Comparison of ENCODE assay signal across 8 cellular contexts in the genomic region with DNA sequence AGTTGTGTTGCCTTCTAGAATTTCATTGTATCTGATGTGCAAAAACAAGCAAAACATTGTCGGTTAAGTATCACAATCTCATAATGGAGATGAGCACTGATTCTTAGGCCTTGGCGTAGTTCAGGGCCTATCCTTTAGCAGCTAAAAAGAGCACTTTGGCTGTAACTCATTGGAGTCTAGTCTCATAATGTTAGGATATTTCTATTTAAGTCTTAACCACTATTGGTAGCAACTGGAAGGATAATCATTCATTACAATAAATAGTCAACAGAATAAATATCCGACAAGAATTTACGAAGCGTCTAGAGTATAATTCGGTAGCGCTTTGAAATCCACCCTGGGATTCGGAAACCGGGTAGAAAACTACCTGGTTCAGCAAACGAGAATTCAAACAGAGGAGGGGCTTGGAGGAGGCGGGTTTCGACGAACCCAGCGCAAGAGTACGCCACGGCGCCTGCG. TPM values are rescaled to one million over a fixed set of nuclear protein-coding genes. Genes with fewer than 3 reads are reported as not detected.
DNase-seq lines count a peak whose midpoint lies in the region; ATAC-seq, FAIRE-seq and TF ChIP-seq lines count a peak whose summit lies in the region.

No MANE protein-coding gene starts in this region.

- SMC1A ChIA-PET in GM12878 (lab: Charles Lee; ENCODE audit: uncharacterized antibody, unreplicated experiment) = interaction anchor here (1.4 to 3.7 kb wide), 3 partner anchors 14 to 51 kb away, joined by 5 to 11 read pairs (median 6); no protein-coding TSS in a partner anchor

- TSS peak; percentile 94 for BruUV-seq in GM12878 (replicated peaks; lab: Mats Ljungman, UMichigan)

- RAD21 ChIA-PET in GM12878 (lab: Charles Lee; ENCODE audit: unreplicated experiment) = interaction anchor here (1.4 kb wide), 1 partner anchor 47 kb away, joined by 3 read pairs; no protein-coding TSS in a partner anchor

- in situ Hi-C loops in GM12878 (cut with MboI) = no loop called here

- H3K79me2 ChIP-seq in GM12878 (ENCODE audit: control insufficient read depth, insufficient read depth, low read length) = peaks cover 43% of the 10 kb centered on the region

- H3K9me3 ChIP-seq in GM12878 (replicated peaks; ENCODE audit: control insufficient read depth, insufficient read depth, low read length) = no peaks in the 10 kb centered on the region
- no peaks in the 10 kb centered on the region for H3K9me3 ChIP-seq in iPS-20b (ENCODE audit: insufficient read depth, low read depth, low read length)
- no peaks in the 10 kb centered on the region for H3K9me3 ChIP-seq in small intestine (ENCODE audit: control insufficient read depth, low read depth)

- H3K4me3 ChIP-seq in GM12878 (peak overlapping the region; percentile 81), iPS-20b (ENCODE audit: low read length) (peak overlapping the region; percentile 87), small intestine (ENCODE audit: low read depth in 1 of 2, low read length in 2 of 2) (peak overlapping the region; percentile 65)

- H3K27me3 ChIP-seq in GM12878 (replicated peaks in 1 of 2; ENCODE audit: control insufficient read depth in 2 of 2, insufficient read depth in 2 of 2, low read length in 1 of 2) = no peaks in the 10 kb centered on the region
- H3K27me3 ChIP-seq in iPS-20b (ENCODE audit: insufficient read depth, low read length) = no peaks in the 10 kb centered on the region
- H3K27me3 ChIP-seq in small intestine (ENCODE audit: control insufficient read depth in 2 of 2, insufficient read depth in 2 of 2, low read length in 2 of 2) = no peaks in the 10 kb centered on the region

- peak; percentile 65 for ATAC-seq in GM19035 (IDR thresholded peaks at IDR 0.05; ENCODE audit: unreplicated experiment)
- peak; percentile 73 for ATAC-seq in HG03175 (IDR thresholded peaks at IDR 0.05; ENCODE audit: unreplicated experiment)
- peak; percentile 70 for ATAC-seq in GM12878

- H3K9ac ChIP-seq in GM12878 (ENCODE audit: control insufficient read depth, insufficient read depth, low read length) = peak overlapping the region; percentile 95
- H3K9ac ChIP-seq in iPS-20b (ENCODE audit: low read depth, low read length) = peak overlapping the region; percentile 91

- H4K20me1 ChIP-seq in GM12878 (ENCODE audit: control insufficient read depth, insufficient read depth) = no peaks in the 10 kb centered on the region

- peak overlapping the region; percentile 92 for H3K4me2 ChIP-seq in GM12878 (ENCODE audit: control insufficient read depth, insufficient read depth)

- no peak for TF ChIP-seq POLR2A in GM12878 (IDR thresholded peaks at IDR 0.05; ENCODE audit: low read depth, low read length)

- no peak for TF ChIP-seq EP300 in GM12878 (IDR thresholded peaks at IDR 0.05; ENCODE audit: borderline replicate concordance in 1 of 2, control insufficient read depth in 1 of 2, low read depth in 2 of 2, low read length in 2 of 2)

- under 1% methylated on average over 18 of the region's 18 CpGs for WGBS in GM12878 (ENCODE audit: insufficient coverage, insufficient replicate concordance, low lambda C conversion rate, missing lambda C conversion rate)
- 1 to 3% (median 2%) methylated on average over 18 of the region's 18 CpGs for WGBS in small intestine, 3 donors

- POLR2A ChIA-PET in GM12878 (lab: Charles Lee) = interaction anchor here (0.5 to 1.5 kb wide), 4 partner anchors 22 to 252 kb away, joined by 3 to 7 read pairs (median 4); no protein-coding TSS in a partner anchor

- peak overlapping the region; percentile 99 for H2AFZ ChIP-seq in GM12878 (ENCODE audit: control insufficient read depth, low read depth, low read length)

- no peak for TF ChIP-seq RAD21 in GM12878 (IDR thresholded peaks at IDR 0.05; ENCODE audit: insufficient read depth, low read depth, low read length)

- CTCF ChIA-PET in GM12878 (lab: Yijun Ruan, JAX) = interaction anchor here (1.2 to 1.6 kb wide), 2 partner anchors 9 to 40 kb away, joined by 3 to 5 read pairs; no protein-coding TSS in a partner anchor

- FAIRE-seq in GM12878 (lab: Jason Lieb, UNC) (peak; percentile 62), small intestine (lab: Jason Lieb, UNC) (no peak)

- DNase-seq in COR-L47 (lab: John Stamatoyannopoulos, UW) (peak; percentile 85), SW480 (ENCODE audit: low spot score) (peak; percentile 91), GM12878 (ENCODE audit: low read depth, low spot score) (no peak), small intestine (peak; percentile 91), HT-29 (ENCODE audit: low spot score) (no peak)

- TF ChIP-seq CTCF in GM12878 (IDR thresholded peaks at IDR 0.05 in 2 of 3, conservative IDR thresholded peaks at IDR 0.05 in 1 of 3; ENCODE audit: control insufficient read depth in 2 of 3, extremely low read depth in 1 of 3, insufficient read depth in 1 of 3, low read depth in 3 of 3, low read length in 3 of 3) = no peak

- H3K27ac ChIP-seq in GM12878 (ENCODE audit: control insufficient read depth, insufficient read depth) (peak overlapping the region; percentile 98), iPS-20b (ENCODE audit: low read length) (peak overlapping the region; percentile 97), small intestine (ENCODE audit: low read depth in 1 of 2, low read length in 1 of 2) (peak overlapping the region; percentile 84 to 98)

- H3K4me1 ChIP-seq in GM12878 (ENCODE audit: control insufficient read depth, insufficient read depth, low read length) (peaks cover 12% of the 10 kb centered on the region), iPS-20b (ENCODE audit: insufficient read depth, low read length) (peaks cover 9% of the 10 kb centered on the region; the same call in 1 of the 2 replicates), small intestine (ENCODE audit: control insufficient read depth in 2 of 2, insufficient read depth in 1 of 2, low read depth in 1 of 2, low read length in 1 of 2) (peaks cover 2 to 12% of the 10 kb centered on the region in 2 donors)

- H3K36me3 ChIP-seq in GM12878 (ENCODE audit: control insufficient read depth in 2 of 2, insufficient read depth in 2 of 2, low read length in 1 of 2) (peaks cover 0 to 5% of the 10 kb centered on the region in 2 experiments; a peak in 2 of 4 replicates), iPS-20b (ENCODE audit: insufficient read depth, low read depth, low read length) (no peaks in the 10 kb centered on the region), small intestine (ENCODE audit: control insufficient read depth in 2 of 2, insufficient read depth in 2 of 2, low read length in 2 of 2) (no peaks in the 10 kb centered on the region)

- intact Hi-C loops in GM12878 (cut with micrococcal nuclease; ENCODE audit: unreplicated experiment) = loop anchor here (2.0 kb wide), 3 partner anchors 49 to 201 kb away; partner anchors contain the start of gene PICALM

TF ChIP-seq in GM12878, 131 proteins besides CTCF, POLR2A, EP300 and RAD21 (continues in another document):
- TF ChIP-seq MTA3 (IDR thresholded peaks at IDR 0.05; ENCODE audit: borderline replicate concordance, low read length) = 0 out of 2 replicates have a peak, but pooled peaks have one; percentile 13
- no peak for TF ChIP-seq CBX3 (IDR thresholded peaks at IDR 0.05; ENCODE audit: borderline replicate concordance, low read depth)
- no peak for TF ChIP-seq SP1 (IDR thresholded peaks at IDR 0.05; ENCODE audit: low read depth, low read length)
- peak; percentile 38; the same call in 1 of the 2 replicates for TF ChIP-seq ZSCAN29 (IDR thresholded peaks at IDR 0.05)
- TF ChIP-seq ETV6 (conservative IDR thresholded peaks at IDR 0.05 in 1 of 2, IDR thresholded peaks at IDR 0.05 in 1 of 2; ENCODE audit: borderline replicate concordance in 1 of 2, low read depth in 1 of 2) = 0 out of 4 replicates have a peak, but pooled peaks of 1 of the 2 experiments have one; percentile 4
- no peak for TF ChIP-seq CHD1 (IDR thresholded peaks at IDR 0.05; ENCODE audit: low read depth, low read length)

RNA-seq across cellular contexts. Expression of gene EED, which starts 0.5 kb away (rescaled TPM):
- 146 and 159 TPM in 2 replicates for total RNA-seq in GM12878 (2013; cell fraction: nucleolus; rRNA removed)
- total RNA-seq in GM12878 (2014; rRNA removed) (41.5 and 53.4 TPM in 2 replicates), GM12878 (2014; rRNA removed; fragmentation: Illumina TruSeq; extraction: Trizol) (58.8 and 60.4 TPM in 2 replicates), GM12878 (2021) (46.3 and 53.1 TPM in 2 replicates)
- polyA plus RNA-seq in GM12878 (2011; ENCODE audit: low read depth) = 39.3 TPM
- polyA plus RNA-seq in GM12878 (2011; rRNA removed) (85.6 and 113 TPM in 2 replicates), GM12878 (2014; fragmentation: Illumina TruSeq; extraction: Trizol) (51.1 and 61.8 TPM in 2 replicates), GM12878 (2014; fragmentation: Nextera tagmentation; extraction: Ambion mirVana) (100 to 1,000 TPM; 101 to 140 TPM), GM12878 (2014; rRNA removed) (41.4 and 49.5 TPM in 2 replicates), GM12878 (2016; fragmentation: Nextera tagmentation; extraction: Ambion mirVana) (100 to 1,000 TPM in 1 of 2 experiments, 10 to 100 TPM in 1; 95.1 to 105 TPM), small intestine (10 to 100 TPM; 13.5 to 15.3 (median 14.5) TPM)
- polyA plus RNA-seq in GM12878 (2011; cell fraction: cytosol; rRNA removed) = 25.9 and 27.1 TPM in 2 replicates
- 50.5 and 65.2 TPM in 2 replicates for polyA plus RNA-seq in GM12878 (2011; cell fraction: nucleus; rRNA removed)
- 57.2 and 62.0 TPM in 2 replicates for polyA plus RNA-seq in GM12878 (2012)
- 34.6 and 51.6 TPM in 2 replicates for polyA minus RNA-seq in GM12878 (2011; rRNA and poly(A)+ RNA removed)
- 17.0 and 27.9 TPM in 2 replicates for polyA minus RNA-seq in GM12878 (2011; cell fraction: cytosol; rRNA and poly(A)+ RNA removed)
- 42.0 and 76.3 TPM in 2 replicates for polyA minus RNA-seq in GM12878 (2011; cell fraction: nucleus; rRNA and poly(A)+ RNA removed)
- total RNA-seq in HT-29 (2014; rRNA removed; shearing (Covaris generic)) = 13.8 and 17.4 TPM in 2 replicates

RNA-seq across cellular contexts. Expression of gene HIKESHI, which starts 57.9 kb away (rescaled TPM):
- 41.9 and 43.2 TPM in 2 replicates for total RNA-seq in GM12878 (2013; cell fraction: nucleolus; rRNA removed)
- total RNA-seq in GM12878 (2014; rRNA removed) (57.9 and 70.5 TPM in 2 replicates), GM12878 (2014; rRNA removed; fragmentation: Illumina TruSeq; extraction: Trizol) (53.3 and 54.0 TPM in 2 replicates), GM12878 (2021) (42.3 and 43.1 TPM in 2 replicates)
- 40.1 TPM for polyA plus RNA-seq in GM12878 (2011; ENCODE audit: low read depth)
- polyA plus RNA-seq in GM12878 (2011; rRNA removed) (113 and 124 TPM in 2 replicates), GM12878 (2014; fragmentation: Illumina TruSeq; extraction: Trizol) (50.0 and 67.1 TPM in 2 replicates), GM12878 (2014; fragmentation: Nextera tagmentation; extraction: Ambion mirVana) (100 to 1,000 TPM; 156 to 228 TPM), GM12878 (2014; rRNA removed) (42.3 and 56.9 TPM in 2 replicates), GM12878 (2016; fragmentation: Nextera tagmentation; extraction: Ambion mirVana) (100 to 1,000 TPM; 116 to 119 TPM), small intestine (10 to 100 TPM; 16.8 to 36.5 (median 21.1) TPM)
- 53.5 and 55.5 TPM in 2 replicates for polyA plus RNA-seq in GM12878 (2011; cell fraction: cytosol; rRNA removed)
- 42.7 and 70.1 TPM in 2 replicates for polyA plus RNA-seq in GM12878 (2011; cell fraction: nucleus; rRNA removed)
- 40.0 and 49.7 TPM in 2 replicates for polyA plus RNA-seq in GM12878 (2012)
- polyA minus RNA-seq in GM12878 (2011; rRNA and poly(A)+ RNA removed) = 48.2 and 53.0 TPM in 2 replicates
- 11.2 and 15.4 TPM in 2 replicates for polyA minus RNA-seq in GM12878 (2011; cell fraction: cytosol; rRNA and poly(A)+ RNA removed)
- 10.8 and 15.4 TPM in 2 replicates for polyA minus RNA-seq in GM12878 (2011; cell fraction: nucleus; rRNA and poly(A)+ RNA removed)
- total RNA-seq in HT-29 (2014; rRNA removed; shearing (Covaris generic)) = 29.0 and 31.4 TPM in 2 replicates

Comparison
In these comparisons a context has a peak if more than half of its experiments do, and no peak if none do; other contexts are left out.
1. DNase-seq: peak in COR-L47 (single experiment), SW480 (single experiment) and small intestine (single experiment); none in GM12878 (single experiment) and HT-29 (single experiment).
2. Peak in every context shown above with its lines, with median percentiles within 50 percentile points of each other: ATAC-seq, H3K27ac ChIP-seq and H3K4me3 ChIP-seq.